1 cellular context compared by ENCODE assay signal in the genomic region with DNA sequence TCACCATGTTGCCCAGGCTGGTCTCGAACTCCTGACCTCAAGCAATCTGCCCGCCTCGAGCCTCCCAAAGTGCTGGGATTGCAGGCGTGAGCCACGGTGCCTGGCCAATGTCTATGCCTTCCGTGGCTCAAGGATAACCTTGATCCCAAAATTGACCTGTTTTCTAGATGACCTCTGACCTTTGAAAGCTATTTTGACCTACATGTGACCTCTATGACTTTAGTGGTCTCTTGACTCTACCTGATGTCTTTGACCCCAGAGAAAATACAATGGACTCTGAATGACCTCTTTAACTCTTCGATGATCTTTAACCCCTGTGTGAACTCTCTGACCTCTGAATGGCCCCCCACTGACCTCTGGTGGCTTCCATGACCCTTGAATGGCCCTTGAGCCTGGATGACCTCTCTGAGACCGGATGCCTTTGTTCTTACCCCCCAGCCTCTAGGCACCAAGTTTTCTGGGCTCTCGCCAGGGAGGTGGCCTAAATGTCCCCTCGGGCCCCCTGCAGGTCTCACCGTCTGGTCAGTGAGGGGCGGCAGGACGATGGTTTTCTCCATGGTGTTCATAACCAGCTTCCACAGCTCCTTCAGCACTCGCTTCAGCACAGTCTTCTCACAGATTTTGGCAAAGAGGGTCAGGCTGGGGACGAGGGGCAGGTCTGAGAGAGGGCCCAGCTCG.
TF ChIP-seq lines count a peak whose summit lies in the region.

No MANE protein-coding gene starts in this region.

TF ChIP-seq in K562, 482 proteins besides CTCF, POLR2A, EP300 and RAD21 (continued from another document):
- TF ChIP-seq NR2C2 (CRISPR knock-in tag; IDR thresholded peaks at IDR 0.05) = peak; percentile 85
- TF ChIP-seq NR2C2 (tag; IDR thresholded peaks at IDR 0.05) = peak; percentile 89
- TF ChIP-seq TRIM24 (IDR thresholded peaks at IDR 0.05) = 0 out of 4 replicates have a peak, but pooled peaks of 1 of the 2 experiments have one; percentile 10
- TF ChIP-seq TRIM28 (IDR thresholded peaks at IDR 0.05) = no peak
